Comparison of ENCODE assay signal across 34 cellular contexts in genomic region chr2:240491483-240491882, GRCh38.
"Had no signal": no experiment of that assay in that cellular context is flagged by ENCODE, and none has a peak within 500 bp of the region (broad histone marks: within the 10 kb centered on the region; RNA-seq: fewer than 3 reads in every experiment).

No MANE protein-coding gene starts in this region.

- H3K4me2 ChIP-seq: KMS-11 had no signal

- H3K4me3 ChIP-seq: MG63 had no signal

- H3K27me3 ChIP-seq: MG63 had no signal

- DNase-seq: Karpas-422, Kasumi-1, MG63, MM.1S, MV-4-11, NCI-H1048, NCI-H1092, NCI-H1092 treated with DMSO at 0.1 percent for 48 hours, NCI-H1105, NCI-H1105 treated with DMSO at 0.1 percent for 48 hours, NCI-H1417, NCI-H1417 treated with DMSO at 0.1 percent for 48 hours, NCI-H1436, NCI-H1436 treated with DMSO at 0.1 percent for 48 hours, NCI-H146, NCI-H1694, NCI-H1694 treated with DMSO at 0.1 percent for 48 hours, NCI-H187, NCI-H187 treated with DMSO at 0.1 percent for 48 hours, NCI-H1930, NCI-H2029, NCI-H2029 treated with DMSO at 0.1 percent for 48 hours, NCI-H2081, NCI-H2081 treated with DMSO at 0.1 percent for 48 hours, NCI-H2107, NCI-H2171, NCI-H2171 treated with DMSO at 0.1 percent for 48 hours, NCI-H2227 treated with DMSO at 0.1 percent for 48 hours, NCI-H226, NCI-H345, NCI-H446, NCI-H446 treated with DMSO at 0.1 percent for 48 hours, NCI-H510A had no signal

- H3K27ac ChIP-seq: KMS-11 had no signal
